In the genomic region with DNA sequence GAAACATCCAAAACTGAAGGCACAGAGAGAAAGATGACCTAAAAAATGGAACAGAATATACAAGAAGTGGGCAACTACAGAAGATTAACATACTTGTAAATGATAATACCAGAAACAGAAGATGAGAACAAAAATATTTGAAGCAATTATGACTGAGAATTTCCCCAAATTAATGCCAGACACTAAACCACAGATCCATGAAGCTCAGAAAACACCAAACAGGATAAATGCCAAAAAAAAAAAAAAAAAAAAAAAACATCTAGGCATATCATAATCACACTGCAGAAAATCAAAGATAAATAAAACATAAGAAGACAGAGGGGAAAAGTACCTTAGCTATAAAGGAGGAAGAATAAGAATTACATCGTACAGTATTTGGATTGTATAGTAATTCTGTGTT, we compare ENCODE assay signal across 34 cellular contexts.
DNase-seq lines count a peak whose midpoint lies in the region; ATAC-seq and TF ChIP-seq lines count a peak whose summit lies in the region.
"Had no signal": no experiment of that assay in that cellular context is flagged by ENCODE, and none has a peak within 500 bp of the region (broad histone marks: within the 10 kb centered on the region; RNA-seq: fewer than 3 reads in every experiment).

No MANE protein-coding gene starts in this region.

- peaks cover 42% of the 10 kb centered on the region for H3K4me1 Mint-ChIP-seq in chondrocyte (ENCODE audit: low read depth)
- H3K4me1 Mint-ChIP-seq in activated T-helper 1 cell treated with anti-CD3 and anti-CD28 coated beads, Interleukin-12 subunit alpha, Interleukin-12 subunit beta, Interleukin-2, Interleukin-4 antibody, amounts not matched to agents 30 ng/mL and 10 ng/mL and 1 ng/mL, durations not matched to agents 14 hours and 24 hours and 36 hours (ENCODE audit: low read depth), result no peaks in the 10 kb centered on the region
- H3K4me1 Mint-ChIP-seq: B cell, CD14-positive monocyte had no signal

- no peak overlapping the region for H3K4me3 ChIP-seq in HEK293 (ENCODE audit: low read depth, low read length)
- H3K4me3 ChIP-seq: A549; BLaER1; BLaER1 treated with 17β-estradiol and CSF1 and Interleukin-3, amounts not matched to agents 10 nM and 100 nM had no signal

- intact Hi-C loops in activated T-helper 1 cell treated with anti-CD3 and anti-CD28 coated beads, Interleukin-12 subunit alpha, Interleukin-12 subunit beta, Interleukin-2, Interleukin-4 antibody, amounts not matched to agents 30 ng/mL and 10 ng/mL and 1 ng/mL, durations not matched to agents 14 hours and 24 hours and 36 hours (cut with micrococcal nuclease), result no loop called here

- TF ChIP-seq CTCF in HEK293 (tag by site-specific recombination; IDR thresholded peaks at IDR 0.05), result no peak
- TF ChIP-seq CTCF in chondrocyte (IDR thresholded peaks at IDR 0.05), result no peak

- H3K36me3 ChIP-seq in HEK293 (ENCODE audit: control insufficient read depth in 2 of 2, insufficient read depth in 1 of 2, low read length in 2 of 2), result no peaks in the 10 kb centered on the region
- H3K36me3 ChIP-seq: BE2C had no signal

- CTCF ChIA-PET in HEK293 (lab: Yijun Ruan, JAX), result interaction anchor here (0.5 to 1.0 kb wide), 3 partner anchors 62 to 1642 kb away, joined by 3 to 4 read pairs (median 3); no protein-coding TSS in a partner anchor

- H3K9me3 Mint-ChIP-seq in chondrocyte (ENCODE audit: low read depth), result peaks cover 26% of the 10 kb centered on the region
- peaks cover 22% of the 10 kb centered on the region for H3K9me3 Mint-ChIP-seq in activated T-helper 1 cell treated with anti-CD3 and anti-CD28 coated beads, Interleukin-12 subunit alpha, Interleukin-12 subunit beta, Interleukin-2, Interleukin-4 antibody, amounts not matched to agents 30 ng/mL and 10 ng/mL and 1 ng/mL, durations not matched to agents 14 hours and 24 hours and 36 hours

- H3K27ac ChIP-seq in HEK293 (ENCODE audit: extremely low read depth, low read depth, low read length), result no peak overlapping the region
- H3K27ac ChIP-seq: 22Rv1; A549; BLaER1; BLaER1 treated with 17β-estradiol and CSF1 and Interleukin-3, amounts not matched to agents 10 nM and 100 nM; C4-2B had no signal

- peak overlapping the region; percentile 49 for H3K27ac Mint-ChIP-seq in chondrocyte (ENCODE audit: unreplicated experiment)
- H3K27ac Mint-ChIP-seq in activated T-helper 1 cell treated with anti-CD3 and anti-CD28 coated beads, Interleukin-12 subunit alpha, Interleukin-12 subunit beta, Interleukin-2, Interleukin-4 antibody, amounts not matched to agents 30 ng/mL and 10 ng/mL and 1 ng/mL, durations not matched to agents 14 hours and 24 hours and 36 hours, result no peak overlapping the region
- H3K27ac Mint-ChIP-seq: B cell; CD14-positive monocyte; CD4-positive, alpha-beta memory T cell; CD4-positive, alpha-beta T cell; CD4-positive, CD25-positive, alpha-beta regulatory T cell; CD8-positive, alpha-beta memory T cell; CD8-positive, alpha-beta T cell had no signal

- POLR2A ChIA-PET in HEK293 (lab: Yijun Ruan, JAX), result no interaction called here

- H3K27me3 Mint-ChIP-seq in chondrocyte (ENCODE audit: low read depth), result no peaks in the 10 kb centered on the region
- H3K27me3 Mint-ChIP-seq in activated T-helper 1 cell treated with anti-CD3 and anti-CD28 coated beads, Interleukin-12 subunit alpha, Interleukin-12 subunit beta, Interleukin-2, Interleukin-4 antibody, amounts not matched to agents 30 ng/mL and 10 ng/mL and 1 ng/mL, durations not matched to agents 14 hours and 24 hours and 36 hours (ENCODE audit: insufficient read depth), result peaks cover 3% of the 10 kb centered on the region
- H3K27me3 Mint-ChIP-seq: B cell; CD4-positive, alpha-beta memory T cell; CD4-positive, alpha-beta T cell; CD8-positive, alpha-beta memory T cell had no signal

- peaks cover 11% of the 10 kb centered on the region for H3K36me3 Mint-ChIP-seq in chondrocyte (ENCODE audit: low read depth)
- H3K36me3 Mint-ChIP-seq in activated T-helper 1 cell treated with anti-CD3 and anti-CD28 coated beads, Interleukin-12 subunit alpha, Interleukin-12 subunit beta, Interleukin-2, Interleukin-4 antibody, amounts not matched to agents 30 ng/mL and 10 ng/mL and 1 ng/mL, durations not matched to agents 14 hours and 24 hours and 36 hours (ENCODE audit: low read depth), result peaks cover 4% of the 10 kb centered on the region
- H3K36me3 Mint-ChIP-seq: CD14-positive monocyte had no signal

- no peaks in the 10 kb centered on the region for H3K4me1 ChIP-seq in HEK293 (ENCODE audit: control insufficient read depth, insufficient read depth, low read length)
- H3K4me1 ChIP-seq: A549; BE2C; BLaER1; BLaER1 treated with 17β-estradiol and CSF1 and Interleukin-3, amounts not matched to agents 10 nM and 100 nM had no signal

- H3K9me3 ChIP-seq in HEK293 (ENCODE audit: control insufficient read depth, insufficient read depth, low read depth, low read length), result no peaks in the 10 kb centered on the region
- H3K9me3 ChIP-seq: BE2C had no signal

- no peak for ATAC-seq in left lobe of liver
- ATAC-seq: A549; CD8-positive, alpha-beta T cell had no signal

- no peak overlapping the region for H3K4me3 Mint-ChIP-seq in chondrocyte (ENCODE audit: unreplicated experiment)
- H3K4me3 Mint-ChIP-seq in activated T-helper 1 cell treated with anti-CD3 and anti-CD28 coated beads, Interleukin-12 subunit alpha, Interleukin-12 subunit beta, Interleukin-2, Interleukin-4 antibody, amounts not matched to agents 30 ng/mL and 10 ng/mL and 1 ng/mL, durations not matched to agents 14 hours and 24 hours and 36 hours, result no peak overlapping the region
- H3K4me3 Mint-ChIP-seq: B cell; CD14-positive monocyte; CD4-positive, alpha-beta memory T cell; CD4-positive, alpha-beta T cell; CD4-positive, CD25-positive, alpha-beta regulatory T cell; CD8-positive, alpha-beta memory T cell; CD8-positive, alpha-beta T cell had no signal

- DNase-seq in chondrocyte (ENCODE audit: low spot score), result no peak
- peak; percentile 26 for DNase-seq in fibroblast of gingiva (ENCODE audit: low read depth)
- DNase-seq in fibroblast of peridontal ligament (ENCODE audit: extremely low read depth), result peak; percentile 35
- DNase-seq in C1 segment of cervical spinal cord (lab: John Stamatoyannopoulos, UW), result no peak
- DNase-seq in NCI-H2227 (lab: John Stamatoyannopoulos, UW; ENCODE audit: unreplicated experiment), result no peak
- DNase-seq in left lobe of liver (ENCODE audit: low spot score), result no peak
- no peak for DNase-seq in activated T-helper 1 cell treated with anti-CD3 and anti-CD28 coated beads, Interleukin-12 subunit alpha, Interleukin-12 subunit beta, Interleukin-2, Interleukin-4 antibody, amounts not matched to agents 30 ng/mL and 10 ng/mL and 1 ng/mL, durations not matched to agents 14 hours and 24 hours and 36 hours (ENCODE audit: low spot score)
- DNase-seq: 8988T; ACHN; AML-193; BE2C; Caco-2; Calu3; CD4-positive, alpha-beta memory T cell; CD4-positive, alpha-beta T cell; CD4-positive, CD25-positive, alpha-beta regulatory T cell; CD8-positive, alpha-beta memory T cell; CD8-positive, alpha-beta T cell; COR-L47; DMS 273 treated with DMSO at 0.1 percent for 48 hours; DMS153; DMS53; DMS79; DMS79 treated with DMSO at 0.1 percent for 48 hours; DND-41; EL had no signal

TF ChIP-seq in HEK293, 187 proteins besides CTCF, POLR2A, EP300 and RAD21:
- TF ChIP-seq RBAK (tag by site-specific recombination; IDR thresholded peaks at IDR 0.05) (no peak), ZNF558 (tag by site-specific recombination; IDR thresholded peaks at IDR 0.05) (peak; percentile 95)

Comparison
In these comparisons a context has a peak if more than half of its experiments do, and no peak if none do; other contexts are left out.
1. DNase-seq: peak in fibroblast of gingiva (single experiment) and fibroblast of peridontal ligament (single experiment); none in chondrocyte (single experiment), C1 segment of cervical spinal cord (0 of 14), NCI-H2227 (single experiment), left lobe of liver (single experiment) and activated T-helper 1 cell treated with anti-CD3 and anti-CD28 coated beads, Interleukin-12 subunit alpha, Interleukin-12 subunit beta, Interleukin-2, Interleukin-4 antibody, amounts not matched to agents 30 ng/mL and 10 ng/mL and 1 ng/mL, durations not matched to agents 14 hours and 24 hours and 36 hours (single experiment).